Comparison of ENCODE assay signal across 19 cellular contexts in the genomic region with DNA sequence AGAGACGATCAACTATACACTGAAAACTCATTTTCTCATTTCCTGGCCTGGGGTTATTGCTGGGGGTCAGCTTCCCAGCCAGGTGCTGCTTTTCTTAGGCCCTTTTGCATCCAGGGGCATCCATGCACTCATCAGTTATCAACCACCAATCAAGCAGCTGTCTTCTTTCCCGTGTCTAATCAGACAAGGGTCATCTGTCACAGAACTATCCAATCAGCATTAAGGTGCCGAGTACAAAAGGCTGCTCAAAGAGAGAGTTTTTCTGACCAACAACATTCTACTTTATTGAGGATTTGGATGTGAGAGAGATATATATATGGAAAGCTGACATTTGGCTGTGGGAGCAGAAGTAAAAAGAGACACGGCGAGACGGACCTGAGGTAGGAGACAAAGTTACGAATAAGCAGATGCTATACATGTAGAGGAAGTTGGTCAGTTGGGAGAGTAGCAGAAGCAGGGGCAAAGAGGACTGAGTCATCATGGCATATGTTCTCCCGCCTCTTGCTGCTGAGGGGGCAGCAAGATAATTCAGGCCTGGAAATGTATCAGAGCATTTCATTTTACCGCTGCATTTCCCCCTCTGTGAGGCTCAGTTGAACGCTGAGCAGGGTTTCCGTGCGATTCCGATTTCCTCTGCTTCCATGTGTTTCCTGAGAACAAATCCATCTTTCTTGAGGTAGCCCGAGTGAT.
"Had no signal": no experiment of that assay in that cellular context is flagged by ENCODE, and none has a peak within 500 bp of the region (broad histone marks: within the 10 kb centered on the region; RNA-seq: fewer than 3 reads in every experiment).

No MANE protein-coding gene starts in this region.

- H3K9me3 Mint-ChIP-seq: activated naive CD4-positive, alpha-beta T cell treated with anti-CD3 and anti-CD28 coated beads for 36 hours; activated naive CD8-positive, alpha-beta T cell treated with anti-CD3 and anti-CD28 coated beads, Interleukin-2, amount 50 U/mL, for 24 hours; activated T-helper 2 cell treated with anti-CD3 and anti-CD28 coated beads, Interferon-gamma antibody, Interleukin-2, Interleukin-4, amounts not matched to agents 10 μg/mL and 5 μg/mL and 100 μg/mL, durations not matched to agents 14 hours and 24 hours and 36 hours; naive B cell; stimulated activated memory B cell treated with anti-CD40 and anti-IgM and Interleukin-4, amounts not matched to agents 10 μg/mL and 1 μg/mL and 100 μg/mL, for 72 hours had no signal

- H3K4me1 ChIP-seq: heart left ventricle, tibial nerve, uterus had no signal

- H3K4me3 ChIP-seq: heart left ventricle, lung, tibial nerve, uterus had no signal

- H3K27me3 Mint-ChIP-seq: activated naive CD8-positive, alpha-beta T cell treated with anti-CD3 and anti-CD28 coated beads, Interleukin-2, amount 50 U/mL, for 24 hours; naive B cell; stimulated activated memory B cell treated with anti-CD40 and anti-IgM and Interleukin-4, amounts not matched to agents 10 μg/mL and 1 μg/mL and 100 μg/mL, for 72 hours had no signal

- ATAC-seq: activated naive CD8-positive, alpha-beta T cell treated with anti-CD3 and anti-CD28 coated beads, Interleukin-2, amount 50 U/mL, for 24 hours; heart left ventricle; stimulated activated memory B cell treated with anti-CD40 and anti-IgM and Interleukin-4, amounts not matched to agents 10 μg/mL and 1 μg/mL and 100 μg/mL, for 72 hours had no signal

- H3K9me3 ChIP-seq: heart left ventricle, neutrophil, tibial nerve, uterus had no signal

- H3K27me3 ChIP-seq: heart left ventricle, neutrophil, tibial nerve, uterus had no signal

- H3K4me3 Mint-ChIP-seq: activated naive CD4-positive, alpha-beta T cell treated with anti-CD3 and anti-CD28 coated beads for 36 hours; activated naive CD8-positive, alpha-beta T cell treated with anti-CD3 and anti-CD28 coated beads, Interleukin-2, amount 50 U/mL, for 24 hours; naive B cell; stimulated activated memory B cell treated with anti-CD40 and anti-IgM and Interleukin-4, amounts not matched to agents 10 μg/mL and 1 μg/mL and 100 μg/mL, for 72 hours had no signal

- H3K4me1 Mint-ChIP-seq: activated naive CD8-positive, alpha-beta T cell treated with anti-CD3 and anti-CD28 coated beads, Interleukin-2, amount 50 U/mL, for 24 hours; naive B cell; stimulated activated memory B cell treated with anti-CD40 and anti-IgM and Interleukin-4, amounts not matched to agents 10 μg/mL and 1 μg/mL and 100 μg/mL, for 72 hours had no signal

- H3K36me3 ChIP-seq: heart left ventricle, neutrophil, tibial nerve, uterus had no signal

- H3K36me3 Mint-ChIP-seq: naive B cell; stimulated activated memory B cell treated with anti-CD40 and anti-IgM and Interleukin-4, amounts not matched to agents 10 μg/mL and 1 μg/mL and 100 μg/mL, for 72 hours had no signal

- H3K27ac Mint-ChIP-seq: activated naive CD4-positive, alpha-beta T cell treated with anti-CD3 and anti-CD28 coated beads for 36 hours; activated naive CD8-positive, alpha-beta T cell treated with anti-CD3 and anti-CD28 coated beads, Interleukin-2, amount 50 U/mL, for 24 hours; activated T-helper 2 cell treated with anti-CD3 and anti-CD28 coated beads, Interferon-gamma antibody, Interleukin-2, Interleukin-4, amounts not matched to agents 10 μg/mL and 5 μg/mL and 100 μg/mL, durations not matched to agents 14 hours and 24 hours and 36 hours; stimulated activated memory B cell treated with anti-CD40 and anti-IgM and Interleukin-4, amounts not matched to agents 10 μg/mL and 1 μg/mL and 100 μg/mL, for 72 hours had no signal

- H3K27ac ChIP-seq: heart left ventricle, neutrophil, tibial nerve, uterus, VCaP had no signal

- DNase-seq: activated CD4-positive, alpha-beta T cell treated with anti-CD3 and anti-CD28 coated beads, Interleukin-2, amount 50 U/mL, for 48 hours; activated naive CD4-positive, alpha-beta T cell treated with anti-CD3 and anti-CD28 coated beads for 36 hours; activated naive CD8-positive, alpha-beta T cell treated with anti-CD3 and anti-CD28 coated beads, Interleukin-2, amount 50 U/mL, for 24 hours; activated T-cell treated with anti-CD3 and anti-CD28 coated beads, Interleukin-2, amount 50 U/mL, for 1 hour; aorta; cerebellar nuclear complex; effector memory CD4-positive, alpha-beta T cell; foreskin melanocyte; heart left ventricle; naive B cell; retina; T1000; uterus had no signal
